ENCODE assay signal across 1 cellular context in the genomic region with DNA sequence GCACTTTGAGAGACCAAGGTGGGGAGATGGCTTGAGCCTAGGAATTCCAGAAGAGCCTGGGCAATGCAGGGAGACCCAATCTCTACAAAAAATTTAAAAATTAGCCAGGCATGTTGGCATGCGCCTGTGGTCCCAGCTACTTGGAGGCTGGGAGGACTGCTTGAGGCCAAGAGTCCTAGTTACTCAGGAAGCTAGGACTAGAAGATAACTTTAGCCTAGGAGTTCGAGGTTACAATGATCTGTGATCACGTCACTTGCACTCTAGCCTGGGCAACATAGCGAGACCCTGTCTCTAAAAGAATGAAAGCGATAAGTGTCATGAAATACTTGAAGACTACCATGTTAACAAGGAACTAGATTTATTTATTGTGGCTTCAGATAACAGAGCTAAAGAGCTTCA.
TF ChIP-seq lines count a peak whose summit lies in the region.

No MANE protein-coding gene starts in this region.

TF ChIP-seq in GM12878, 131 proteins besides CTCF, POLR2A, EP300 and RAD21:
- no peak for TF ChIP-seq PAX5 (IDR thresholded peaks at IDR 0.05; ENCODE audit: borderline replicate concordance, low read depth, low read length)
- TF ChIP-seq, protein P1, sequence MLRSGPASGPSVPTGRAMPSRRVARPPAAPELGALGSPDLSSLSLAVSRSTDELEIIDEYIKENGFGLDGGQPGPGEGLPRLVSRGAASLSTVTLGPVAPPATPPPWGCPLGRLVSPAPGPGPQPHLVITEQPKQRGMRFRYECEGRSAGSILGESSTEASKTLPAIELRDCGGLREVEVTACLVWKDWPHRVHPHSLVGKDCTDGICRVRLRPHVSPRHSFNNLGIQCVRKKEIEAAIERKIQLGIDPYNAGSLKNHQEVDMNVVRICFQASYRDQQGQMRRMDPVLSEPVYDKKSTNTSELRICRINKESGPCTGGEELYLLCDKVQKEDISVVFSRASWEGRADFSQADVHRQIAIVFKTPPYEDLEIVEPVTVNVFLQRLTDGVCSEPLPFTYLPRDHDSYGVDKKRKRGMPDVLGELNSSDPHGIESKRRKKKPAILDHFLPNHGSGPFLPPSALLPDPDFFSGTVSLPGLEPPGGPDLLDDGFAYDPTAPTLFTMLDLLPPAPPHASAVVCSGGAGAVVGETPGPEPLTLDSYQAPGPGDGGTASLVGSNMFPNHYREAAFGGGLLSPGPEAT (IDR thresholded peaks at IDR 0.05; ENCODE audit: low read depth) = no peak
- TF ChIP-seq HDAC2 (IDR thresholded peaks at IDR 0.05) = no peak
- TF ChIP-seq, protein P2, sequence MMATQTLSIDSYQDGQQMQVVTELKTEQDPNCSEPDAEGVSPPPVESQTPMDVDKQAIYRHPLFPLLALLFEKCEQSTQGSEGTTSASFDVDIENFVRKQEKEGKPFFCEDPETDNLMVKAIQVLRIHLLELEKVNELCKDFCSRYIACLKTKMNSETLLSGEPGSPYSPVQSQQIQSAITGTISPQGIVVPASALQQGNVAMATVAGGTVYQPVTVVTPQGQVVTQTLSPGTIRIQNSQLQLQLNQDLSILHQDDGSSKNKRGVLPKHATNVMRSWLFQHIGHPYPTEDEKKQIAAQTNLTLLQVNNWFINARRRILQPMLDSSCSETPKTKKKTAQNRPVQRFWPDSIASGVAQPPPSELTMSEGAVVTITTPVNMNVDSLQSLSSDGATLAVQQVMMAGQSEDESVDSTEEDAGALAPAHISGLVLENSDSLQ (IDR thresholded peaks at IDR 0.05) = no peak
- TF ChIP-seq, protein P3, sequence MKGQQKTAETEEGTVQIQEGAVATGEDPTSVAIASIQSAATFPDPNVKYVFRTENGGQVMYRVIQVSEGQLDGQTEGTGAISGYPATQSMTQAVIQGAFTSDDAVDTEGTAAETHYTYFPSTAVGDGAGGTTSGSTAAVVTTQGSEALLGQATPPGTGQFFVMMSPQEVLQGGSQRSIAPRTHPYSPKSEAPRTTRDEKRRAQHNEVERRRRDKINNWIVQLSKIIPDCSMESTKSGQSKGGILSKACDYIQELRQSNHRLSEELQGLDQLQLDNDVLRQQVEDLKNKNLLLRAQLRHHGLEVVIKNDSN (IDR thresholded peaks at IDR 0.05; ENCODE audit: borderline replicate concordance, extremely low read length, insufficient read depth, low read depth, low read length) = no peak
- TF ChIP-seq, protein P4, sequence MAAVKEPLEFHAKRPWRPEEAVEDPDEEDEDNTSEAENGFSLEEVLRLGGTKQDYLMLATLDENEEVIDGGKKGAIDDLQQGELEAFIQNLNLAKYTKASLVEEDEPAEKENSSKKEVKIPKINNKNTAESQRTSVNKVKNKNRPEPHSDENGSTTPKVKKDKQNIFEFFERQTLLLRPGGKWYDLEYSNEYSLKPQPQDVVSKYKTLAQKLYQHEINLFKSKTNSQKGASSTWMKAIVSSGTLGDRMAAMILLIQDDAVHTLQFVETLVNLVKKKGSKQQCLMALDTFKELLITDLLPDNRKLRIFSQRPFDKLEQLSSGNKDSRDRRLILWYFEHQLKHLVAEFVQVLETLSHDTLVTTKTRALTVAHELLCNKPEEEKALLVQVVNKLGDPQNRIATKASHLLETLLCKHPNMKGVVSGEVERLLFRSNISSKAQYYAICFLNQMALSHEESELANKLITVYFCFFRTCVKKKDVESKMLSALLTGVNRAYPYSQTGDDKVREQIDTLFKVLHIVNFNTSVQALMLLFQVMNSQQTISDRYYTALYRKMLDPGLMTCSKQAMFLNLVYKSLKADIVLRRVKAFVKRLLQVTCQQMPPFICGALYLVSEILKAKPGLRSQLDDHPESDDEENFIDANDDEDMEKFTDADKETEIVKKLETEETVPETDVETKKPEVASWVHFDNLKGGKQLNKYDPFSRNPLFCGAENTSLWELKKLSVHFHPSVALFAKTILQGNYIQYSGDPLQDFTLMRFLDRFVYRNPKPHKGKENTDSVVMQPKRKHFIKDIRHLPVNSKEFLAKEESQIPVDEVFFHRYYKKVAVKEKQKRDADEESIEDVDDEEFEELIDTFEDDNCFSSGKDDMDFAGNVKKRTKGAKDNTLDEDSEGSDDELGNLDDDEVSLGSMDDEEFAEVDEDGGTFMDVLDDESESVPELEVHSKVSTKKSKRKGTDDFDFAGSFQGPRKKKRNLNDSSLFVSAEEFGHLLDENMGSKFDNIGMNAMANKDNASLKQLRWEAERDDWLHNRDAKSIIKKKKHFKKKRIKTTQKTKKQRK (IDR thresholded peaks at IDR 0.05; ENCODE audit: low read depth, low read length) = no peak
- TF ChIP-seq KAT2A (conservative IDR thresholded peaks at IDR 0.05; ENCODE audit: control insufficient read depth, low read depth, low read length) = no peak
- TF ChIP-seq CBFB (IDR thresholded peaks at IDR 0.05; ENCODE audit: low read depth) = no peak
- no peak for TF ChIP-seq SUZ12 (IDR thresholded peaks at IDR 0.05; ENCODE audit: unreplicated experiment)
- TF ChIP-seq NFIC (IDR thresholded peaks at IDR 0.05; ENCODE audit: low read depth, low read length) = no peak
- TF ChIP-seq POU2F2 (IDR thresholded peaks at IDR 0.05; ENCODE audit: borderline replicate concordance, low read depth, low read length) = no peak
- TF ChIP-seq SP1 (IDR thresholded peaks at IDR 0.05; ENCODE audit: low read depth, low read length) = no peak
- no peak for TF ChIP-seq BMI1 (IDR thresholded peaks at IDR 0.05; ENCODE audit: borderline replicate concordance)
- no peak for TF ChIP-seq WRNIP1 (IDR thresholded peaks at IDR 0.05; ENCODE audit: borderline replicate concordance, low read depth, low read length)
- TF ChIP-seq, protein P5, sequence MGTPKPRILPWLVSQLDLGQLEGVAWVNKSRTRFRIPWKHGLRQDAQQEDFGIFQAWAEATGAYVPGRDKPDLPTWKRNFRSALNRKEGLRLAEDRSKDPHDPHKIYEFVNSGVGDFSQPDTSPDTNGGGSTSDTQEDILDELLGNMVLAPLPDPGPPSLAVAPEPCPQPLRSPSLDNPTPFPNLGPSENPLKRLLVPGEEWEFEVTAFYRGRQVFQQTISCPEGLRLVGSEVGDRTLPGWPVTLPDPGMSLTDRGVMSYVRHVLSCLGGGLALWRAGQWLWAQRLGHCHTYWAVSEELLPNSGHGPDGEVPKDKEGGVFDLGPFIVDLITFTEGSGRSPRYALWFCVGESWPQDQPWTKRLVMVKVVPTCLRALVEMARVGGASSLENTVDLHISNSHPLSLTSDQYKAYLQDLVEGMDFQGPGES (IDR thresholded peaks at IDR 0.05) = no peak
- TF ChIP-seq RELA (IDR thresholded peaks at IDR 0.05; ENCODE audit: borderline replicate concordance, partially characterized antibody) = no peak
- no peak for TF ChIP-seq SMAD5 (IDR thresholded peaks at IDR 0.05; ENCODE audit: low read depth)
- no peak for TF ChIP-seq ZZZ3 (IDR thresholded peaks at IDR 0.05; ENCODE audit: control insufficient read depth, insufficient read length, low read depth)
- no peak for TF ChIP-seq JUND (IDR thresholded peaks at IDR 0.05; ENCODE audit: low read depth, low read length)
- no peak for TF ChIP-seq EGR1 (IDR thresholded peaks at IDR 0.05; ENCODE audit: borderline replicate concordance in 1 of 2, low read depth in 2 of 2, low read length in 2 of 2)
